ENCODE assay signal across 17 cellular contexts in the genomic region with DNA sequence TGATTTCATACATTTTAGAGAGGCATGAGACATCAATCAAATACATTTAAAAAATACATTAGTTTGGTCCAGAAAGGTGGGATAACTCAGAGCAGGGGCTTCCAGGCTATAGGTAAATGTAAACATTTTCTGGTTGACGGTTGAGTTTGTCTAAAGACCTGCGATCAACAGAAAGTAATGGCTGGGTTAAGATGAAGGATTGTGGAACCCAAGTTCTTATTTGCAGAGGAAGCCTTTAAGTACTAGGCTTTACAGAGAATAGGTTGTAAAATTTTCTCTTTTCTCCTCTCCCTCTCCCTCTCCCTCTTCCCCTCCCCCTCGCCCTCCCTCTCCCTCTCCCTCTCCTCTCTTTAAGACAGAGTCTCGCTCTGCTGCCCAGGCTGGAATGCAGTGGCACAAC. TPM values are rescaled to one million over a fixed set of nuclear protein-coding genes. Genes with fewer than 3 reads are reported as not detected.
DNase-seq lines count a peak whose midpoint lies in the region; ATAC-seq and TF ChIP-seq lines count a peak whose summit lies in the region.
"Had no signal": no experiment of that assay in that cellular context is flagged by ENCODE, and none has a peak within 500 bp of the region (broad histone marks: within the 10 kb centered on the region; RNA-seq: fewer than 3 reads in every experiment).

No MANE protein-coding gene starts in this region.

- ATAC-seq in activated T-cell treated with anti-CD3 and anti-CD28 coated beads, Interleukin-2, amount 50 U/mL, for 72 hours (replicated peaks in 1 of 2): no peak
- no peak for ATAC-seq in stimulated activated effector memory CD8-positive, alpha-beta T cell treated with anti-CD3 and anti-CD28 coated beads, Interleukin-12 subunit alpha, Interleukin-12 subunit beta, amount 100 ng/mL, for 72 hours
- ATAC-seq in heart left ventricle: no peak
- ATAC-seq: K562 had no signal

- no peaks in the 10 kb centered on the region for H3K9me3 Mint-ChIP-seq in activated T-cell treated with anti-CD3 and anti-CD28 coated beads, Interleukin-2, amount 50 U/mL, for 72 hours
- no peaks in the 10 kb centered on the region for H3K9me3 Mint-ChIP-seq in activated naive CD8-positive, alpha-beta T cell (ENCODE audit: low read depth)
- no peaks in the 10 kb centered on the region for H3K9me3 Mint-ChIP-seq in stimulated activated effector memory CD8-positive, alpha-beta T cell treated with anti-CD3 and anti-CD28 coated beads, Interleukin-12 subunit alpha, Interleukin-12 subunit beta, amount 100 ng/mL, for 72 hours
- H3K9me3 Mint-ChIP-seq: activated naive CD4-positive, alpha-beta T cell treated with anti-CD3 and anti-CD28 coated beads, Interleukin-2, amount 10 ng/mL, durations not matched to agents 7 days and 5 days had no signal

- peaks cover 72% of the 10 kb centered on the region for H3K4me1 Mint-ChIP-seq in activated T-cell treated with anti-CD3 and anti-CD28 coated beads, Interleukin-2, amount 50 U/mL, for 72 hours (ENCODE audit: low read depth)
- H3K4me1 Mint-ChIP-seq in activated naive CD8-positive, alpha-beta T cell (ENCODE audit: low read depth): peaks cover 76% of the 10 kb centered on the region
- peaks cover 68% of the 10 kb centered on the region for H3K4me1 Mint-ChIP-seq in stimulated activated effector memory CD8-positive, alpha-beta T cell treated with anti-CD3 and anti-CD28 coated beads, Interleukin-12 subunit alpha, Interleukin-12 subunit beta, amount 100 ng/mL, for 72 hours

- H3K27ac ChIP-seq in MM.1S (ENCODE audit: low read length): no peak overlapping the region
- H3K27ac ChIP-seq in heart left ventricle: no peak overlapping the region
- H3K27ac ChIP-seq in SJCRH30: no peak overlapping the region
- H3K27ac ChIP-seq: tibial artery, VCaP had no signal

- TF ChIP-seq CTCF in MM.1S (IDR thresholded peaks at IDR 0.05; ENCODE audit: low read length): no peak
- TF ChIP-seq CTCF in heart left ventricle (IDR thresholded peaks at IDR 0.05): no peak

- TF ChIP-seq POLR2A in heart left ventricle (IDR thresholded peaks at IDR 0.05): no peak

- H3K27me3 ChIP-seq in MM.1S (replicated peaks; ENCODE audit: insufficient read depth, low read length) (no peaks in the 10 kb centered on the region), heart left ventricle (no peaks in the 10 kb centered on the region), SJCRH30 (peaks cover 45% of the 10 kb centered on the region)
- H3K27me3 ChIP-seq: tibial artery had no signal

- H3K9me3 ChIP-seq in MM.1S (replicated peaks; ENCODE audit: insufficient read depth, low read length): no peaks in the 10 kb centered on the region
- no peaks in the 10 kb centered on the region for H3K9me3 ChIP-seq in heart left ventricle
- H3K9me3 ChIP-seq in SJCRH30 (replicated peaks): no peaks in the 10 kb centered on the region
- H3K9me3 ChIP-seq: tibial artery had no signal

- 91 to 93% (median 92%) methylated on average over 4 of the region's 4 CpGs for WGBS in heart left ventricle, 4 donors

- no peaks in the 10 kb centered on the region for H3K27me3 Mint-ChIP-seq in activated T-cell treated with anti-CD3 and anti-CD28 coated beads, Interleukin-2, amount 50 U/mL, for 72 hours (ENCODE audit: low read depth)
- H3K27me3 Mint-ChIP-seq in activated naive CD8-positive, alpha-beta T cell: no peaks in the 10 kb centered on the region
- H3K27me3 Mint-ChIP-seq: activated naive CD4-positive, alpha-beta T cell treated with anti-CD3 and anti-CD28 coated beads, Interleukin-2, amount 10 ng/mL, durations not matched to agents 7 days and 5 days had no signal

- peak overlapping the region; percentile 86 to 99 for H3K4me3 Mint-ChIP-seq in activated T-cell treated with anti-CD3 and anti-CD28 coated beads, Interleukin-2, amount 50 U/mL, for 72 hours
- H3K4me3 Mint-ChIP-seq in activated naive CD8-positive, alpha-beta T cell: peak overlapping the region; percentile 100
- peak overlapping the region; percentile 91 for H3K4me3 Mint-ChIP-seq in stimulated activated effector memory CD8-positive, alpha-beta T cell treated with anti-CD3 and anti-CD28 coated beads, Interleukin-12 subunit alpha, Interleukin-12 subunit beta, amount 100 ng/mL, for 72 hours

- no peak overlapping the region for H3K9ac ChIP-seq in MM.1S (ENCODE audit: low read length)

- peak overlapping the region; percentile 92 for H3K27ac Mint-ChIP-seq in activated T-cell treated with anti-CD3 and anti-CD28 coated beads, Interleukin-2, amount 50 U/mL, for 72 hours
- peak overlapping the region; percentile 58 for H3K27ac Mint-ChIP-seq in activated naive CD8-positive, alpha-beta T cell
- peak overlapping the region; percentile 81 for H3K27ac Mint-ChIP-seq in stimulated activated effector memory CD8-positive, alpha-beta T cell treated with anti-CD3 and anti-CD28 coated beads, Interleukin-12 subunit alpha, Interleukin-12 subunit beta, amount 100 ng/mL, for 72 hours

- H2AFZ ChIP-seq in MM.1S (ENCODE audit: low read length): no peak overlapping the region

- H3K4me1 ChIP-seq in MM.1S (ENCODE audit: low read length): peaks cover 52% of the 10 kb centered on the region
- peaks cover 0 to 41% (median 19%) of the 10 kb centered on the region in 12 donors for H3K4me1 ChIP-seq in heart left ventricle
- H3K4me1 ChIP-seq in SJCRH30: peaks cover 3% of the 10 kb centered on the region; the same call in 1 of the 2 replicates

- intact Hi-C loops in heart left ventricle (cut with DNase I): no loop called here

- peak overlapping the region; percentile 85; the same call in 1 of the 2 replicates for H3K4me2 ChIP-seq in MM.1S (ENCODE audit: low read depth, low read length)

- peaks cover 16% of the 10 kb centered on the region; the same call in 1 of the 2 replicates for H3K36me3 ChIP-seq in MM.1S (replicated peaks; ENCODE audit: insufficient read depth, low read length)
- H3K36me3 ChIP-seq in heart left ventricle: no peaks in the 10 kb centered on the region
- H3K36me3 ChIP-seq in SJCRH30: no peaks in the 10 kb centered on the region
- H3K36me3 ChIP-seq: tibial artery had no signal

- peaks cover 19% of the 10 kb centered on the region for H3F3A ChIP-seq in MM.1S (ENCODE audit: insufficient read depth, low read length)

- H3K4me3 ChIP-seq in MM.1S (ENCODE audit: low read length): no peak overlapping the region
- no peak overlapping the region for H3K4me3 ChIP-seq in heart left ventricle
- H3K4me3 ChIP-seq in SJCRH30: no peak overlapping the region
- H3K4me3 ChIP-seq: K562, lung, tibial artery had no signal

- H4K20me1 ChIP-seq in MM.1S (ENCODE audit: insufficient read depth, low read length): peaks cover 39% of the 10 kb centered on the region

- H3K36me3 Mint-ChIP-seq in activated T-cell treated with anti-CD3 and anti-CD28 coated beads, Interleukin-2, amount 50 U/mL, for 72 hours (ENCODE audit: insufficient read depth in 2 of 2): peaks cover 13 to 43% of the 10 kb centered on the region in 2 donors
- peaks cover 18% of the 10 kb centered on the region for H3K36me3 Mint-ChIP-seq in activated naive CD8-positive, alpha-beta T cell
- peaks cover 91% of the 10 kb centered on the region for H3K36me3 Mint-ChIP-seq in stimulated activated effector memory CD8-positive, alpha-beta T cell treated with anti-CD3 and anti-CD28 coated beads, Interleukin-12 subunit alpha, Interleukin-12 subunit beta, amount 100 ng/mL, for 72 hours

- no peaks in the 10 kb centered on the region for H3K9me2 ChIP-seq in MM.1S (replicated peaks; ENCODE audit: insufficient read depth, low read length)

- no peak for DNase-seq in activated T-cell treated with anti-CD3 and anti-CD28 coated beads, Interleukin-2, amount 50 U/mL, for 72 hours
- no peak for DNase-seq in activated T-cell treated with anti-CD3 and anti-CD28 coated beads, Interleukin-2, amount 50 U/mL, for 48 hours
- DNase-seq in MM.1S (no peak), NCI-H1930 (lab: John Stamatoyannopoulos, UW) (no peak), heart left ventricle (no peak), SJCRH30 (no peak)
- no peak for DNase-seq in stimulated activated effector memory CD8-positive, alpha-beta T cell treated with anti-CD3 and anti-CD28 coated beads, Interleukin-12 subunit alpha, Interleukin-12 subunit beta, amount 100 ng/mL, for 72 hours (ENCODE audit: low spot score in 2 of 2)
- DNase-seq: activated naive CD4-positive, alpha-beta T cell treated with anti-CD3 and anti-CD28 coated beads, Interleukin-2, amount 10 ng/mL, durations not matched to agents 7 days and 5 days; MV-4-11; NCI-H1694 treated with DMSO at 0.1 percent for 48 hours; NCI-H226; SW 1271; tibial artery had no signal

- H3K79me2 ChIP-seq in MM.1S (ENCODE audit: low read length): peaks cover 95% of the 10 kb centered on the region

RNA-seq across cellular contexts. Expression of a gene that starts 50.8 kb away (rescaled TPM):
- total RNA-seq in activated T-cell treated with anti-CD3 and anti-CD28 coated beads, Interleukin-2, amount 50 U/mL, for 72 hours: 100 to 1,000 TPM; 112 to 137 TPM
- total RNA-seq in heart left ventricle: 10 to 100 TPM in 1 of 9 donors, 1 to 10 TPM in 7, under 1 TPM in 1; 0.70 to 22.9 (median 1.7) TPM
- 1 to 10 TPM; 1.6 to 9.0 TPM for polyA plus RNA-seq in heart left ventricle
- 383 and 394 TPM in 2 replicates for total RNA-seq in SJCRH30 (2014; rRNA removed; shearing (Covaris generic))

RNA-seq across cellular contexts. Expression of a gene that starts 53.6 kb away (rescaled TPM):
- 10 to 100 TPM; 50.9 to 55.7 TPM for total RNA-seq in activated T-cell treated with anti-CD3 and anti-CD28 coated beads, Interleukin-2, amount 50 U/mL, for 72 hours
- 10 to 100 TPM; 39.7 to 81.6 (median 49.7) TPM for total RNA-seq in heart left ventricle
- polyA plus RNA-seq in heart left ventricle: 10 to 100 TPM; 22.7 to 32.5 TPM
- 38.1 and 45.7 TPM in 2 replicates for total RNA-seq in SJCRH30 (2014; rRNA removed; shearing (Covaris generic))

Comparison
In these comparisons a context has a peak if more than half of its experiments do, and no peak if none do; other contexts are left out.
1. RNA of a gene that starts 50.8 kb away (total RNA-seq): 383 to 394 TPM in SJCRH30 and 112 to 137 TPM in activated T-cell treated with anti-CD3 and anti-CD28 coated beads, Interleukin-2, amount 50 U/mL, for 72 hours; 0.70 to 22.9 TPM in heart left ventricle; every median in the first group is over 4 times any median in the second.
2. Peak in every context shown above with its lines, with median percentiles within 50 percentile points of each other: H3K27ac Mint-ChIP-seq and H3K4me3 Mint-ChIP-seq.